In the genomic region with DNA sequence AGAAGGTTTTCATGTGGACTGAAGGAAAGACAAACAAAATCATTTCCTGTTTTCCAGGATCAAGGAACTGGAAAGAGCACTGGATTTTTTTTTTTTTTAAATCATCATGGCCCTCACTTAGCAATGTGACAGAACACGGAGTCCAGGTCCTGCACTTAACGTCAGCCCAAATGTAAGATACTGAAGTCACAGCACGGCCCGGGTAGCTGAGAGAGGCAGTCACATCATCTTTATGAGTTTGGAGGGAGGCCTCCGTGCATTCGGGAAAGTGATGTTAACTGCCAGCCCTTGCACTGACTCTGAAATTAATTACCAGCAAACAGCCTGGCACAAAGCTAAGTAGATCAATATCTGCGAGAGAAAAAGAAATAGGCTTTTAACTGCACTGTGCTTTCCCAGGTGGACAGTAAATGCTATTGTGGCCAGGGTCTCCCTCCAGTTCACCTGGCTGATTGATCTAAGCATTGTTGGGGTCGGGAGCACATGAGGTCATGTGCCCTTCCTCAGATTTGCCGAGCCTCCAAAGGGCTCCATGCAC, we compare ENCODE assay signal across 24 cellular contexts.
"Had no signal": no experiment of that assay in that cellular context is flagged by ENCODE, and none has a peak within 500 bp of the region (broad histone marks: within the 10 kb centered on the region; RNA-seq: fewer than 3 reads in every experiment).

No MANE protein-coding gene starts in this region.

- H3K4me1 ChIP-seq: tibial nerve had no signal

- H3K9me3 ChIP-seq: heart left ventricle, lower lobe of right lung, neutrophil, right lobe of liver, tibial nerve had no signal

- H3K36me3 ChIP-seq: neutrophil, right lobe of liver, tibial nerve had no signal

- H3K4me3 ChIP-seq: heart left ventricle, lower lobe of right lung, right lobe of liver, tibial nerve had no signal

- DNase-seq: activated CD4-positive, alpha-beta memory T cell treated with anti-CD3 and anti-CD28 coated beads, Interleukin-2, amount 10 ng/mL, durations not matched to agents 7 days and 5 days; activated CD4-positive, alpha-beta T cell treated with anti-CD3 and anti-CD28 coated beads for 1 hour; activated CD4-positive, alpha-beta T cell treated with anti-CD3 and anti-CD28 coated beads, Interleukin-2, amount 10 ng/mL, durations not matched to agents 7 days and 5 days; activated CD8-positive, alpha-beta memory T cell treated with anti-CD3 and anti-CD28 coated beads, Interleukin-2, amount 50 U/mL, for 48 hours; activated gamma-delta T cell treated with Interleukin-2 at 50 U/mL for 16 hours; activated naive CD4-positive, alpha-beta T cell treated with anti-CD3 and anti-CD28 coated beads, Interleukin-2, amount 50 U/mL, for 16 hours; activated T-cell treated with anti-CD3 and anti-CD28 coated beads, Interleukin-2, amount 50 U/mL, for 24 hours; amygdala; central memory CD4-positive, alpha-beta T cell; endodermal cell; foreskin fibroblast; heart left ventricle; immature natural killer cell; kidney; lower lobe of right lung; mesendoderm; right lobe of liver; stimulated activated CD4-positive, alpha-beta T cell treated with anti-CD3 and anti-CD28 coated beads, Interleukin-2, amount 100 ng/mL, for 48 hours; stimulated activated naive CD4-positive, alpha-beta T cell treated with Interleukin-2 at 50 U/mL for 16 hours; T-helper 2 cell had no signal

- ATAC-seq: esophagus mucosa, lower lobe of right lung, right lobe of liver, WTC11 had no signal

- H3K27ac ChIP-seq: heart left ventricle, lower lobe of right lung, neutrophil, right lobe of liver, tibial nerve had no signal

- H3K27me3 ChIP-seq: heart left ventricle, right lobe of liver, tibial nerve had no signal
